In genomic region chr4:109989044-109989443, GRCh38 we compare ENCODE assay signal across 14 cellular contexts.
DNase-seq lines count a peak whose midpoint lies in the region; ATAC-seq, FAIRE-seq and TF ChIP-seq lines count a peak whose summit lies in the region.
"Had no signal": no experiment of that assay in that cellular context is flagged by ENCODE, and none has a peak within 500 bp of the region (broad histone marks: within the 10 kb centered on the region; RNA-seq: fewer than 3 reads in every experiment).

No MANE protein-coding gene starts in this region.

- H3K4me1 ChIP-seq in A673 (ENCODE audit: insufficient read depth, low read length, poor library complexity, severe bottlenecking) = peaks cover 30% of the 10 kb centered on the region
- no peaks in the 10 kb centered on the region for H3K4me1 ChIP-seq in IMR-90 (ENCODE audit: control insufficient read depth, insufficient read depth, low read length)
- H3K4me1 ChIP-seq in astrocyte (ENCODE audit: insufficient read depth, low read length) = no peaks in the 10 kb centered on the region
- no peaks in the 10 kb centered on the region for H3K4me1 ChIP-seq in effector memory CD4-positive, alpha-beta T cell (ENCODE audit: control insufficient read depth, insufficient read depth, low read length, poor library complexity, severe bottlenecking)
- no peaks in the 10 kb centered on the region for H3K4me1 ChIP-seq in osteoblast (ENCODE audit: insufficient read depth, low read length)
- H3K4me1 ChIP-seq: right atrium auricular region had no signal

- H3K18ac ChIP-seq in IMR-90 (ENCODE audit: low read depth, low read length) = no peak overlapping the region

- no peak for ATAC-seq in IMR-90 (ENCODE audit: low read depth)
- peak; percentile 21 for ATAC-seq in left colon
- ATAC-seq in activated T-cell treated with anti-CD3 and anti-CD28 coated beads, Interleukin-2, amount 50 U/mL, for 72 hours (replicated peaks in 1 of 2) = no peak
- ATAC-seq in GM21737 (IDR thresholded peaks at IDR 0.05; ENCODE audit: unreplicated experiment) = no peak

- no peak overlapping the region for H2AK5ac ChIP-seq in IMR-90 (ENCODE audit: low read depth, low read length)

- H3K9me1 ChIP-seq in IMR-90 (ENCODE audit: insufficient read depth, low read length) = no peaks in the 10 kb centered on the region

- H3K27me3 ChIP-seq in A673 (replicated peaks; ENCODE audit: insufficient read depth, low read depth, low read length, poor library complexity) (no peaks in the 10 kb centered on the region), IMR-90 (ENCODE audit: control insufficient read depth, insufficient read depth, low read length) (no peaks in the 10 kb centered on the region), astrocyte (ENCODE audit: insufficient read depth, low read length) (no peaks in the 10 kb centered on the region), osteoblast (ENCODE audit: insufficient read depth, low read length) (peaks cover 4% of the 10 kb centered on the region)
- no peaks in the 10 kb centered on the region for H3K27me3 ChIP-seq in effector memory CD4-positive, alpha-beta T cell (replicated peaks; ENCODE audit: control insufficient read depth, insufficient read depth, low read length, poor library complexity, severe bottlenecking)
- H3K27me3 ChIP-seq: right atrium auricular region had no signal

- DNase-seq in A673 (ENCODE audit: low spot score) (peak; percentile 21), IMR-90 (no peak), astrocyte (ENCODE audit: low read depth) (no peak), left colon (no peak), osteoblast (ENCODE audit: insufficient read length, low spot score, missing footprints) (no peak)
- no peak for DNase-seq in activated T-cell treated with anti-CD3 and anti-CD28 coated beads, Interleukin-2, amount 50 U/mL, for 72 hours
- DNase-seq in effector memory CD4-positive, alpha-beta T cell = no peak
- DNase-seq: endodermal cell, immature natural killer cell, NCI-H524, WERI-Rb-1 had no signal

- H3K23ac ChIP-seq in IMR-90 (ENCODE audit: low read depth, low read length) = no peak overlapping the region

- no peak overlapping the region for H3K9ac ChIP-seq in IMR-90 (ENCODE audit: low read depth, low read length)
- no peak overlapping the region for H3K9ac ChIP-seq in astrocyte (ENCODE audit: low read length)

- H3K9me3 ChIP-seq in A673 (ENCODE audit: low read depth, low read length, poor library complexity, severe bottlenecking) = no peaks in the 10 kb centered on the region
- no peaks in the 10 kb centered on the region for H3K9me3 ChIP-seq in IMR-90 (ENCODE audit: control insufficient read depth, insufficient read depth, low read length)
- H3K9me3 ChIP-seq in astrocyte (ENCODE audit: insufficient read depth, low read depth, low read length) = no peaks in the 10 kb centered on the region
- H3K9me3 ChIP-seq in effector memory CD4-positive, alpha-beta T cell (ENCODE audit: control insufficient read depth, low read length) = no peaks in the 10 kb centered on the region
- H3K9me3 ChIP-seq in osteoblast (ENCODE audit: low read depth, low read length) = no peaks in the 10 kb centered on the region
- H3K9me3 ChIP-seq: right atrium auricular region had no signal

- H3K27me3 Mint-ChIP-seq in astrocyte (ENCODE audit: low read depth, unreplicated experiment) = no peaks in the 10 kb centered on the region
- H3K27me3 Mint-ChIP-seq in activated T-cell treated with anti-CD3 and anti-CD28 coated beads, Interleukin-2, amount 50 U/mL, for 72 hours (ENCODE audit: low read depth) = peaks cover 15% of the 10 kb centered on the region
- H3K27me3 Mint-ChIP-seq: memory B cell had no signal

- no peak overlapping the region for H4K91ac ChIP-seq in IMR-90 (ENCODE audit: insufficient read depth, low read depth, low read length)

- H2BK15ac ChIP-seq in IMR-90 (ENCODE audit: low read depth, low read length) = no peak overlapping the region

- H2BK20ac ChIP-seq in IMR-90 (ENCODE audit: low read depth, low read length) = no peak overlapping the region

- H3K4me3 ChIP-seq in A673 (ENCODE audit: low read depth, low read length, poor library complexity, severe bottlenecking) (no peak overlapping the region), IMR-90 (ENCODE audit: insufficient read depth, low read depth, low read length) (no peak overlapping the region), astrocyte (ENCODE audit: insufficient read depth, low read depth, low read length) (no peak overlapping the region), osteoblast (ENCODE audit: insufficient read depth, low read length) (no peak overlapping the region)
- no peak overlapping the region for H3K4me3 ChIP-seq in effector memory CD4-positive, alpha-beta T cell (ENCODE audit: insufficient read depth, low read depth, low read length, poor library complexity, severe bottlenecking)
- H3K4me3 ChIP-seq: right atrium auricular region had no signal

- peaks cover 23% of the 10 kb centered on the region for H3K36me3 ChIP-seq in A673 (ENCODE audit: insufficient read depth, low read length, poor library complexity, severe bottlenecking)
- no peaks in the 10 kb centered on the region for H3K36me3 ChIP-seq in IMR-90 (ENCODE audit: control insufficient read depth, insufficient read depth, low read length)
- no peaks in the 10 kb centered on the region for H3K36me3 ChIP-seq in astrocyte (ENCODE audit: insufficient read depth, low read length)
- H3K36me3 ChIP-seq in effector memory CD4-positive, alpha-beta T cell (ENCODE audit: control insufficient read depth, insufficient read depth, low read length) = no peaks in the 10 kb centered on the region
- no peaks in the 10 kb centered on the region for H3K36me3 ChIP-seq in osteoblast (ENCODE audit: insufficient read depth, low read length)
- H3K36me3 ChIP-seq: right atrium auricular region, WERI-Rb-1 had no signal

- no peak overlapping the region for H2BK5ac ChIP-seq in IMR-90 (ENCODE audit: low read depth, low read length, poor library complexity, severe bottlenecking)

- H4K20me1 ChIP-seq in IMR-90 (ENCODE audit: insufficient read depth, low read length) (no peaks in the 10 kb centered on the region), astrocyte (ENCODE audit: insufficient read depth, low read length) (no peaks in the 10 kb centered on the region), osteoblast (ENCODE audit: insufficient read depth, low read length) (no peaks in the 10 kb centered on the region)

- H4K8ac ChIP-seq in IMR-90 (ENCODE audit: low read depth in 2 of 2, low read length in 2 of 2) = no peak overlapping the region

- no peak overlapping the region for H3K56ac ChIP-seq in IMR-90 (ENCODE audit: extremely low read depth, insufficient read depth, low read length)

- H3K27ac Mint-ChIP-seq in astrocyte (ENCODE audit: unreplicated experiment) = no peak overlapping the region
- no peak overlapping the region for H3K27ac Mint-ChIP-seq in activated T-cell treated with anti-CD3 and anti-CD28 coated beads, Interleukin-2, amount 50 U/mL, for 72 hours
- H3K27ac Mint-ChIP-seq: endodermal cell, immature natural killer cell, memory B cell had no signal

- peak overlapping the region; percentile 6 for H3K27ac ChIP-seq in A673 (ENCODE audit: low read depth, low read length, poor library complexity, severe bottlenecking)
- H3K27ac ChIP-seq in IMR-90 (ENCODE audit: insufficient read depth, low read length) = no peak overlapping the region
- no peak overlapping the region for H3K27ac ChIP-seq in astrocyte (ENCODE audit: low read depth, low read length)
- no peak overlapping the region for H3K27ac ChIP-seq in effector memory CD4-positive, alpha-beta T cell (ENCODE audit: insufficient read depth, low read length, poor library complexity, severe bottlenecking)
- H3K27ac ChIP-seq in osteoblast (ENCODE audit: low read depth, low read length) = no peak overlapping the region
- H3K27ac ChIP-seq: right atrium auricular region, WERI-Rb-1 had no signal

- H3K4me3 Mint-ChIP-seq in astrocyte (ENCODE audit: unreplicated experiment) = no peak overlapping the region
- H3K4me3 Mint-ChIP-seq in activated T-cell treated with anti-CD3 and anti-CD28 coated beads, Interleukin-2, amount 50 U/mL, for 72 hours = no peak overlapping the region
- H3K4me3 Mint-ChIP-seq: endodermal cell, immature natural killer cell, memory B cell had no signal

- TF ChIP-seq POLR2A in IMR-90 (IDR thresholded peaks at IDR 0.05; ENCODE audit: low read depth, low read length) = no peak

- H3K4me2 ChIP-seq in IMR-90 (ENCODE audit: low read depth, low read length) (no peak overlapping the region), astrocyte (ENCODE audit: low read length) (no peak overlapping the region), osteoblast (ENCODE audit: insufficient read depth, low read length) (no peak overlapping the region)

- TF ChIP-seq CTCF in A673 (conservative IDR thresholded peaks at IDR 0.05; ENCODE audit: low read depth, low read length) = no peak
- no peak for TF ChIP-seq CTCF in IMR-90 (conservative IDR thresholded peaks at IDR 0.05; ENCODE audit: low read depth, low read length)
- TF ChIP-seq CTCF in astrocyte (IDR thresholded peaks at IDR 0.05; ENCODE audit: insufficient read depth, low read depth, low read length) = no peak
- no peak for TF ChIP-seq CTCF in osteoblast (IDR thresholded peaks at IDR 0.05; ENCODE audit: extremely low read depth, low read depth, low read length)

- no peaks in the 10 kb centered on the region for H3K79me1 ChIP-seq in IMR-90 (ENCODE audit: low read depth in 1 of 2, low read length in 2 of 2)

- no peak overlapping the region for H2AK9ac ChIP-seq in IMR-90 (replicated peaks; ENCODE audit: low read depth, low read length, poor library complexity)

- dilution Hi-C loops in IMR-90 (cut with HindIII; ENCODE audit: low sequenced_read_pairs, unreplicated experiment) = no loop called here

- TF ChIP-seq RAD21 in IMR-90 (IDR thresholded peaks at IDR 0.05; ENCODE audit: low read length) = no peak

- no CpG with 5 or more reads among the region's 13 CpGs for WGBS in IMR-90 (ENCODE audit: extremely low coverage in 2 of 2, insufficient read length in 1 of 2), 2 experiments

- no peaks in the 10 kb centered on the region for H3K4me1 Mint-ChIP-seq in astrocyte (ENCODE audit: low read depth, unreplicated experiment)
- H3K4me1 Mint-ChIP-seq in activated T-cell treated with anti-CD3 and anti-CD28 coated beads, Interleukin-2, amount 50 U/mL, for 72 hours (ENCODE audit: low read depth) = peaks cover 16% of the 10 kb centered on the region

- H4K5ac ChIP-seq in IMR-90 (ENCODE audit: low read depth, low read length) = no peak overlapping the region

- H3K79me2 ChIP-seq in astrocyte (ENCODE audit: insufficient read depth, low read length) = no peaks in the 10 kb centered on the region
- no peaks in the 10 kb centered on the region for H3K79me2 ChIP-seq in osteoblast (ENCODE audit: insufficient read depth, low read length)

- no peak overlapping the region for H3K4ac ChIP-seq in IMR-90 (ENCODE audit: low read depth, low read length)

- peak; percentile 47 for FAIRE-seq in astrocyte (lab: Jason Lieb, UNC)

- CTCF ChIA-PET in A673 (lab: Charles Lee) (no interaction called here), IMR-90 (lab: Yijun Ruan, JAX) (no interaction called here)

- in situ Hi-C loops in IMR-90 (cut with MboI; ENCODE audit: low sequenced_read_pairs) = no loop called here

- peaks cover 12% of the 10 kb centered on the region for H3K36me3 Mint-ChIP-seq in astrocyte (ENCODE audit: low read depth, unreplicated experiment)
- no peaks in the 10 kb centered on the region for H3K36me3 Mint-ChIP-seq in activated T-cell treated with anti-CD3 and anti-CD28 coated beads, Interleukin-2, amount 50 U/mL, for 72 hours (ENCODE audit: insufficient read depth in 2 of 2)
- H3K36me3 Mint-ChIP-seq: immature natural killer cell had no signal

- H2BK120ac ChIP-seq in IMR-90 (ENCODE audit: low read depth, low read length) = no peak overlapping the region

- BruUV-seq in A673 (replicated peaks; lab: Mats Ljungman, UMichigan) (no TSS peak), IMR-90 (replicated peaks; lab: Mats Ljungman, UMichigan) (no TSS peak)

- intact Hi-C loops in A673 (cut with micrococcal nuclease; ENCODE audit: unreplicated experiment) = no loop called here
- intact Hi-C loops in IMR-90 (cut with micrococcal nuclease) = no loop called here
- intact Hi-C loops in left colon (cut with DNase I, micrococcal nuclease) = loop anchor here in 1 of 2 donors (10.0 kb wide), 1 partner anchor 564 kb away; no protein-coding TSS in a partner anchor

- H3K14ac ChIP-seq in IMR-90 (replicated peaks; ENCODE audit: low read depth, low read length) = no peak overlapping the region

- H2AFZ ChIP-seq in IMR-90 (replicated peaks; ENCODE audit: low read length, poor library complexity) (no peak overlapping the region), astrocyte (ENCODE audit: low read depth, low read length) (no peak overlapping the region), osteoblast (ENCODE audit: low read length) (no peak overlapping the region)

- H3K9me3 Mint-ChIP-seq in astrocyte (ENCODE audit: unreplicated experiment) = no peaks in the 10 kb centered on the region
- no peaks in the 10 kb centered on the region for H3K9me3 Mint-ChIP-seq in activated T-cell treated with anti-CD3 and anti-CD28 coated beads, Interleukin-2, amount 50 U/mL, for 72 hours
- H3K9me3 Mint-ChIP-seq: endodermal cell, immature natural killer cell had no signal

- POLR2A ChIA-PET in A673 (lab: Charles Lee; ENCODE audit: low non-redundant PET) (no interaction called here), IMR-90 (lab: Charles Lee; ENCODE audit: unreplicated experiment) (no interaction called here)
